19 cellular contexts compared by ENCODE assay signal in the genomic region with DNA sequence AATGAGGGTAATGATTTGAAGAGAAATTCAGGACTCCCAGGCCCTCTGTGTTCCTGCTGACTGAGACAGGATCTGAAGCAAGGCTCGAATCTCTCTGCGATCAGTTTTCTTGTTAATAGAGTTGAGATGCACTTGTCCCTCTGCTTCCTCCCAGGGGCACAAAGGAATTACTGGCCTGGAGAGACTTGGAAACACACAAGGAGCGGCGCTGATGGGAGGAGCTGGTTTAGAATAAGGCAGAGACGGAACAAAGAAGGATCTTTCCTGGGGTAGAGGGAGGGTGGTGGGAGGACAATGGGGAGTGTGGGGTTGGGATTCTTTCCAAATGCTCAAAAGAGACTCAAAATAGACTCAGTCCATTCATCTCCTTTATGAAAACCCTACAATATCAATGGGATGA.
DNase-seq lines count a peak whose midpoint lies in the region; ATAC-seq and TF ChIP-seq lines count a peak whose summit lies in the region.
"Had no signal": no experiment of that assay in that cellular context is flagged by ENCODE, and none has a peak within 500 bp of the region (broad histone marks: within the 10 kb centered on the region; RNA-seq: fewer than 3 reads in every experiment).

No MANE protein-coding gene starts in this region.

- H3K79me2 ChIP-seq in neural progenitor cell (ENCODE audit: low read depth) (no peaks in the 10 kb centered on the region), PC-3 (ENCODE audit: low read length) (no peaks in the 10 kb centered on the region)

- H3K4me3 Mint-ChIP-seq in WTC11 (no peak overlapping the region; the same call in 1 of the 2 replicates), neural progenitor cell (peak overlapping the region; percentile 42)

- H3K27me3 Mint-ChIP-seq in WTC11 (ENCODE audit: low read depth), result no peaks in the 10 kb centered on the region
- H3K27me3 Mint-ChIP-seq in neural progenitor cell (ENCODE audit: insufficient read depth, low read depth), result peaks cover 3% of the 10 kb centered on the region

- H3K4me1 Mint-ChIP-seq in WTC11 (peaks cover 43% of the 10 kb centered on the region), neural progenitor cell (peaks cover 51% of the 10 kb centered on the region)

- TF ChIP-seq CTCF in WTC11 (IDR thresholded peaks at IDR 0.05) (no peak), neural progenitor cell (IDR thresholded peaks at IDR 0.05) (no peak), PC-3 (conservative IDR thresholded peaks at IDR 0.05; ENCODE audit: low read depth, low read length) (no peak)

- H3K9me3 Mint-ChIP-seq in WTC11 (no peaks in the 10 kb centered on the region), neural progenitor cell (no peaks in the 10 kb centered on the region)

- H3K27ac Mint-ChIP-seq in WTC11 (peak overlapping the region; percentile 86), neural progenitor cell (peak overlapping the region; percentile 70)

- POLR2A ChIA-PET in WTC11 (lab: Charles Lee), result no interaction called here
- POLR2A ChIA-PET in PC-3 (lab: Charles Lee; ENCODE audit: unreplicated experiment), result no interaction called here

- H2AFZ ChIP-seq in neural progenitor cell (replicated peaks), result no peak overlapping the region
- H2AFZ ChIP-seq in PC-3 (ENCODE audit: low read length), result no peak overlapping the region

- peak overlapping the region; percentile 63 for H3K4me2 ChIP-seq in neural progenitor cell
- no peak overlapping the region for H3K4me2 ChIP-seq in PC-3 (ENCODE audit: low read length)

- BruUV-seq in PC-3 (replicated peaks; lab: Mats Ljungman, UMichigan), result no TSS peak

- peak overlapping the region; percentile 16 for H3K9ac ChIP-seq in iPS-18a (ENCODE audit: low read length)
- no peak overlapping the region for H3K9ac ChIP-seq in neural progenitor cell
- no peak overlapping the region for H3K9ac ChIP-seq in PC-3 (ENCODE audit: low read length)

- H3K27me3 ChIP-seq in iPS-18a (ENCODE audit: control insufficient read depth, insufficient read depth, low read length), result no peaks in the 10 kb centered on the region
- no peaks in the 10 kb centered on the region for H3K27me3 ChIP-seq in neural progenitor cell
- H3K27me3 ChIP-seq in PC-3 (ENCODE audit: low read length), result no peaks in the 10 kb centered on the region

- CTCF ChIA-PET in WTC11 (lab: Charles Lee) (interaction anchor here (1.7 to 2.7 kb wide), 2 partner anchors 8 to 139 kb away, joined by 7 to 16 read pairs; no protein-coding TSS in a partner anchor), PC-3 (lab: Charles Lee) (no interaction called here)

- H3K36me3 ChIP-seq in iPS-18a (ENCODE audit: control insufficient read depth, low read depth, low read length) (no peaks in the 10 kb centered on the region), neural progenitor cell (no peaks in the 10 kb centered on the region), PC-3 (ENCODE audit: low read depth, low read length) (no peaks in the 10 kb centered on the region)
- H3K36me3 ChIP-seq: HAP-1 had no signal

- H3K27ac ChIP-seq in iPS-18a (ENCODE audit: low read length) (no peak overlapping the region), neural progenitor cell (peak overlapping the region; percentile 54), PC-3 (ENCODE audit: low read length) (no peak overlapping the region)
- H3K27ac ChIP-seq: 22Rv1, SK-N-MC had no signal

- H3K9me3 ChIP-seq in iPS-18a (ENCODE audit: control insufficient read depth, low read depth, low read length) (no peaks in the 10 kb centered on the region), neural progenitor cell (ENCODE audit: low read depth) (no peaks in the 10 kb centered on the region), PC-3 (ENCODE audit: low read length) (no peaks in the 10 kb centered on the region)
- H3K9me3 ChIP-seq: HAP-1 had no signal

- DNase-seq in ELF-1 (ENCODE audit: low read depth, low spot score), result peak; percentile 63
- peak; percentile 27 for DNase-seq in WTC11 (ENCODE audit: low spot score)
- peak; percentile 90 for DNase-seq in neural progenitor cell (ENCODE audit: low spot score)
- no peak for DNase-seq in PC-3
- DNase-seq in SW480 (ENCODE audit: low spot score), result no peak
- no peak for DNase-seq in posterior cingulate gyrus
- DNase-seq in AG08395 (ENCODE audit: low spot score), result no peak
- DNase-seq: DMS79 treated with DMSO at 0.1 percent for 48 hours, IMR-90, Karpas-422, NCI-H1092, NCI-H1436 treated with DMSO at 0.1 percent for 48 hours, NCI-H2081, NCI-H446 treated with DMSO at 0.1 percent for 48 hours, Right ventricle myocardium superior had no signal

- H3K4me1 ChIP-seq in iPS-18a (ENCODE audit: control insufficient read depth, low read depth, low read length) (peaks cover 15% of the 10 kb centered on the region), neural progenitor cell (peaks cover 46% of the 10 kb centered on the region), PC-3 (ENCODE audit: insufficient read depth, low read length) (no peaks in the 10 kb centered on the region)
- H3K4me1 ChIP-seq: HAP-1 had no signal

- H4K20me1 ChIP-seq in neural progenitor cell (ENCODE audit: low read depth) (no peaks in the 10 kb centered on the region), PC-3 (ENCODE audit: low read length) (no peaks in the 10 kb centered on the region)

- intact Hi-C loops in PC-3 (cut with micrococcal nuclease), result no loop called here
- intact Hi-C loops in posterior cingulate gyrus (cut with DNase I), result no loop called here

- ATAC-seq in WTC11 (peak; percentile 77), PC-3 (no peak)

- peaks cover 29% of the 10 kb centered on the region for H3F3A ChIP-seq in neural progenitor cell (ENCODE audit: low read depth)
- no peaks in the 10 kb centered on the region for H3F3A ChIP-seq in PC-3 (ENCODE audit: low read length, unreplicated experiment)

- H3K36me3 Mint-ChIP-seq in WTC11 (no peaks in the 10 kb centered on the region), neural progenitor cell (no peaks in the 10 kb centered on the region)

- H3K9me2 ChIP-seq in PC-3 (replicated peaks; ENCODE audit: low read length), result no peaks in the 10 kb centered on the region

- H3K4me3 ChIP-seq in iPS-18a (ENCODE audit: low read length), result peak overlapping the region; percentile 25
- H3K4me3 ChIP-seq in neural progenitor cell, result peak overlapping the region; percentile 4
- H3K4me3 ChIP-seq in PC-3 (ENCODE audit: low read length), result no peak overlapping the region
- H3K4me3 ChIP-seq: HAP-1, SK-N-MC had no signal

TF ChIP-seq in WTC11, 78 proteins besides CTCF, POLR2A, EP300 and RAD21:
- TF ChIP-seq TCF7 (CRISPR knock-in tag; IDR thresholded peaks at IDR 0.05; ENCODE audit: low read depth) (no peak), PRDM15 (CRISPR knock-in tag; IDR thresholded peaks at IDR 0.05) (peak; percentile 40; the same call in 1 of the 2 replicates)
TF ChIP-seq in WTC11: peak in this region for 1.

Comparison
In these comparisons a context has a peak if more than half of its experiments do, and no peak if none do; other contexts are left out.
1. DNase-seq: peak in ELF-1 (single experiment), WTC11 (single experiment) and neural progenitor cell (single experiment); none in PC-3 (single experiment), SW480 (single experiment), posterior cingulate gyrus (0 of 10) and AG08395 (single experiment).